15 cellular contexts compared by ENCODE assay signal in the genomic region with DNA sequence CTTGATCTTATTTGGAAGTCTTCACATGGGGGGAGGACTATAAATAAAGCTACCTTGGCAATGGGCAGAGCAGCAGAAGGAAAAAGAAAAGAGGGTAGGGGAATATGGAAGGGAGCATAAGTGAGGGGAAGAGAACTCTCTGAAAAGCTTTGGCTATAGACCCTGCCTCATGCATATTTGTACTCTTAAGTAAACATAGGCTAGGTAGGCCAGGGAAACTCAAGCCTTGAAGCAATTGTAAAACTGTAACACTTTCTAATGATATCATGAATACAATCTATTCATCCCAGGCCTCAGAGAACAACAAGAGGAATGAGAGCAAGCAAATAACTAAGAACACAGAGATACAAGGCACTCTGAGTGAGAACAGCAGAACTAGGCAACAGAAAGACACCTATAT. TPM values are rescaled to one million over a fixed set of nuclear protein-coding genes. Genes with fewer than 3 reads are reported as not detected.
A peak's percentile ranks its signal among the peaks of the same experiment; 100 is the strongest.
DNase-seq lines count a peak whose midpoint lies in the region; ATAC-seq, FAIRE-seq and TF ChIP-seq lines count a peak whose summit lies in the region.
"Had no signal": no experiment of that assay in that cellular context is flagged by ENCODE, and none has a peak within 500 bp of the region (broad histone marks: within the 10 kb centered on the region; RNA-seq: fewer than 3 reads in every experiment).

No MANE protein-coding gene starts in this region.

- TF ChIP-seq CTCF in OCI-LY7 (conservative IDR thresholded peaks at IDR 0.05; ENCODE audit: low read length) (no peak), foreskin keratinocyte (conservative IDR thresholded peaks at IDR 0.05) (no peak)

- BruUV-seq in OCI-LY7 (replicated peaks; lab: Mats Ljungman, UMichigan) = no TSS peak

- peak; percentile 48 for FAIRE-seq in GM19239 (lab: Jason Lieb, UNC)
- FAIRE-seq: RCC 7860 had no signal

- no peaks in the 10 kb centered on the region for H3K9me2 ChIP-seq in OCI-LY7 (ENCODE audit: insufficient read depth, low read length)

- no peak overlapping the region for H3K4me3 ChIP-seq in OCI-LY7 (ENCODE audit: low read depth, low read length, poor library complexity, severe bottlenecking)

- peaks cover 51% of the 10 kb centered on the region for H4K20me1 ChIP-seq in OCI-LY7 (ENCODE audit: insufficient read depth, low read length)

- peaks cover 4% of the 10 kb centered on the region; the same call in 1 of the 2 replicates for H3K36me3 ChIP-seq in OCI-LY7 (ENCODE audit: insufficient read depth, low read length)

- CTCF ChIA-PET in OCI-LY7 (lab: Charles Lee; ENCODE audit: unreplicated experiment) = no interaction called here

- H3K27ac ChIP-seq in OCI-LY7 (ENCODE audit: low read depth, low read length, poor library complexity, severe bottlenecking) (no peak overlapping the region), foreskin keratinocyte (no peak overlapping the region)

- H3K4me2 ChIP-seq in OCI-LY7 (ENCODE audit: low read length) = peak overlapping the region; percentile 20; the same call in 1 of the 2 replicates

- H3K27me3 ChIP-seq in foreskin keratinocyte = no peaks in the 10 kb centered on the region

- ATAC-seq in foreskin keratinocyte (peak; percentile 20), HG02623 (IDR thresholded peaks at IDR 0.05; ENCODE audit: unreplicated experiment) (no peak)
- ATAC-seq in stimulated activated memory B cell treated with anti-CD40 and anti-IgM and Interleukin-4, amounts not matched to agents 10 μg/mL and 1 μg/mL and 100 μg/mL, for 72 hours = no peak

- H3K9me3 Mint-ChIP-seq in stimulated activated memory B cell treated with anti-CD40 and anti-IgM and Interleukin-4, amounts not matched to agents 10 μg/mL and 1 μg/mL and 100 μg/mL, for 72 hours = peaks cover 6% of the 10 kb centered on the region
- H3K9me3 Mint-ChIP-seq: activated T-helper 1 cell treated with anti-CD3 and anti-CD28 coated beads, Interleukin-12 subunit alpha, Interleukin-12 subunit beta, Interleukin-2, Interleukin-4 antibody, amounts not matched to agents 30 ng/mL and 10 ng/mL and 1 ng/mL, durations not matched to agents 14 hours and 24 hours and 36 hours had no signal

- H3K79me2 ChIP-seq in OCI-LY7 (ENCODE audit: insufficient read depth, low read depth, low read length) = peaks cover 100% of the 10 kb centered on the region

- H3K4me1 ChIP-seq in OCI-LY7 (ENCODE audit: insufficient read depth, low read length, poor library complexity, severe bottlenecking) = peaks cover 55% of the 10 kb centered on the region
- H3K4me1 ChIP-seq in foreskin keratinocyte = peaks cover 18% of the 10 kb centered on the region

- intact Hi-C loops in OCI-LY7 (cut with micrococcal nuclease; ENCODE audit: unreplicated experiment) = loop anchor here (2.0 kb wide), 1 partner anchor 18 kb away; no protein-coding TSS in a partner anchor

- H3K4me3 Mint-ChIP-seq in stimulated activated memory B cell treated with anti-CD40 and anti-IgM and Interleukin-4, amounts not matched to agents 10 μg/mL and 1 μg/mL and 100 μg/mL, for 72 hours = no peak overlapping the region
- H3K4me3 Mint-ChIP-seq: activated T-helper 1 cell treated with anti-CD3 and anti-CD28 coated beads, Interleukin-12 subunit alpha, Interleukin-12 subunit beta, Interleukin-2, Interleukin-4 antibody, amounts not matched to agents 30 ng/mL and 10 ng/mL and 1 ng/mL, durations not matched to agents 14 hours and 24 hours and 36 hours had no signal

- peaks cover 88% of the 10 kb centered on the region for H3K4me1 Mint-ChIP-seq in stimulated activated memory B cell treated with anti-CD40 and anti-IgM and Interleukin-4, amounts not matched to agents 10 μg/mL and 1 μg/mL and 100 μg/mL, for 72 hours

- no peak overlapping the region for H2AFZ ChIP-seq in OCI-LY7 (ENCODE audit: low read length)

- H3K27ac Mint-ChIP-seq in stimulated activated memory B cell treated with anti-CD40 and anti-IgM and Interleukin-4, amounts not matched to agents 10 μg/mL and 1 μg/mL and 100 μg/mL, for 72 hours = peak overlapping the region; percentile 34
- H3K27ac Mint-ChIP-seq: activated T-helper 1 cell treated with anti-CD3 and anti-CD28 coated beads, Interleukin-12 subunit alpha, Interleukin-12 subunit beta, Interleukin-2, Interleukin-4 antibody, amounts not matched to agents 30 ng/mL and 10 ng/mL and 1 ng/mL, durations not matched to agents 14 hours and 24 hours and 36 hours had no signal

- POLR2A ChIA-PET in OCI-LY7 (lab: Charles Lee) = interaction anchor here (0.6 to 2.6 kb wide), 4 partner anchors 8 to 172 kb away, joined by 4 to 18 read pairs (median 5); no protein-coding TSS in a partner anchor

- DNase-seq in GM19239 (ENCODE audit: insufficient read length, low spot score) = no peak
- DNase-seq in OCI-LY7 (ENCODE audit: low spot score) = no peak
- no peak for DNase-seq in foreskin keratinocyte
- DNase-seq in NCI-H2029 treated with DMSO at 0.1 percent for 48 hours (lab: John Stamatoyannopoulos, UW) = no peak
- DNase-seq in cerebellar cortex (ENCODE audit: low spot score) = no peak
- DNase-seq: activated CD4-positive, alpha-beta T cell treated with anti-CD3 and anti-CD28 coated beads for 4 hours; COR-L47; foreskin melanocyte; HCEC 1CT; stimulated activated CD4-positive, alpha-beta T cell treated with anti-CD3 and anti-CD28 coated beads, Interleukin-2, amount 100 ng/mL, for 48 hours; T-helper 1 cell had no signal

- peaks cover 12% of the 10 kb centered on the region for H3K36me3 Mint-ChIP-seq in stimulated activated memory B cell treated with anti-CD40 and anti-IgM and Interleukin-4, amounts not matched to agents 10 μg/mL and 1 μg/mL and 100 μg/mL, for 72 hours

- H3K9me3 ChIP-seq in OCI-LY7 (ENCODE audit: low read length) = peaks cover 3% of the 10 kb centered on the region; the same call in 1 of the 2 replicates

- no peaks in the 10 kb centered on the region for H3K27me3 Mint-ChIP-seq in stimulated activated memory B cell treated with anti-CD40 and anti-IgM and Interleukin-4, amounts not matched to agents 10 μg/mL and 1 μg/mL and 100 μg/mL, for 72 hours

RNA-seq across cellular contexts. Expression of a gene that starts 20.4 kb away (rescaled TPM):
- 121 and 148 TPM in 2 replicates for total RNA-seq in OCI-LY7 (2014; rRNA removed; shearing (Covaris generic))
- total RNA-seq in OCI-LY7 (2022) (120 and 125 TPM in 2 replicates), foreskin keratinocyte (65.2 and 65.7 TPM in 2 replicates)
- 15.5 and 16.3 TPM in 2 replicates for polyA plus RNA-seq in foreskin keratinocyte
